Comparison of ENCODE assay signal across 10 cellular contexts in genomic region chr6:33206027-33206863, GRCh38. TPM values are rescaled to one million over a fixed set of nuclear protein-coding genes. Genes with fewer than 3 reads are reported as not detected.
DNase-seq lines count a peak whose midpoint lies in the region; ATAC-seq and TF ChIP-seq lines count a peak whose summit lies in the region.
"Had no signal": no experiment of that assay in that cellular context is flagged by ENCODE, and none has a peak within 500 bp of the region (broad histone marks: within the 10 kb centered on the region; RNA-seq: fewer than 3 reads in every experiment).

No MANE protein-coding gene starts in this region.

- no peaks in the 10 kb centered on the region for H3K9me3 Mint-ChIP-seq in T-helper 1 cell treated with Interleukin-12 subunit alpha and Interleukin-12 subunit beta and Interleukin-4 antibody, amounts not matched to agents 30 μg/mL and 1 μg/mL, for 36 hours
- no peaks in the 10 kb centered on the region for H3K9me3 Mint-ChIP-seq in osteocyte (ENCODE audit: unreplicated experiment)

- H3K27me3 Mint-ChIP-seq in T-helper 1 cell treated with Interleukin-12 subunit alpha and Interleukin-12 subunit beta and Interleukin-4 antibody, amounts not matched to agents 30 μg/mL and 1 μg/mL, for 36 hours (ENCODE audit: low read depth) = no peaks in the 10 kb centered on the region
- no peaks in the 10 kb centered on the region for H3K27me3 Mint-ChIP-seq in osteocyte (ENCODE audit: unreplicated experiment)

- peak overlapping the region; percentile 90 for H3K27ac Mint-ChIP-seq in T-helper 1 cell treated with Interleukin-12 subunit alpha and Interleukin-12 subunit beta and Interleukin-4 antibody, amounts not matched to agents 30 μg/mL and 1 μg/mL, for 36 hours
- H3K27ac Mint-ChIP-seq in osteocyte (ENCODE audit: unreplicated experiment) = peak overlapping the region; percentile 72

- peaks cover 10% of the 10 kb centered on the region for H3K36me3 ChIP-seq in Panc1 (ENCODE audit: control insufficient read depth, insufficient read depth, low read length)
- H3K36me3 ChIP-seq in ectodermal cell (ENCODE audit: control insufficient read depth, insufficient read depth, low read length) = peaks cover 32% of the 10 kb centered on the region
- H3K36me3 ChIP-seq in WERI-Rb-1 = peaks cover 51% of the 10 kb centered on the region
- H3K36me3 ChIP-seq: colonic mucosa had no signal

- H3K27ac ChIP-seq in Panc1 (ENCODE audit: low read length) = peak overlapping the region; percentile 8
- H3K27ac ChIP-seq in ectodermal cell (ENCODE audit: insufficient read depth, low read depth, low read length, poor library complexity, severe bottlenecking) = peak overlapping the region; percentile 92
- H3K27ac ChIP-seq in WERI-Rb-1 = no peak overlapping the region; the same call in 1 of the 2 replicates
- H3K27ac ChIP-seq: colonic mucosa had no signal

- H3K4me3 ChIP-seq in Panc1 (ENCODE audit: low read depth in 2 of 2, low read length in 2 of 2) (peak overlapping the region in 1 of 2 experiments; percentile 8; a peak in 1 of 4 replicates), ectodermal cell (ENCODE audit: insufficient read depth, low read depth, low read length) (peak overlapping the region; percentile 89), WERI-Rb-1 (ENCODE audit: low read depth, low read length) (no peak overlapping the region)
- H3K4me3 ChIP-seq: colonic mucosa had no signal

- DNase-seq in T-helper 1 cell (no peak), Panc1 (ENCODE audit: low read depth, low spot score) (no peak), osteocyte (ENCODE audit: extremely low spot score, unreplicated experiment) (no peak), islet precursor cell (no peak), WERI-Rb-1 (no peak), cerebellar cortex (ENCODE audit: low spot score) (no peak)
- DNase-seq: colonic mucosa had no signal

- peaks cover 60% of the 10 kb centered on the region for H3K4me1 Mint-ChIP-seq in T-helper 1 cell treated with Interleukin-12 subunit alpha and Interleukin-12 subunit beta and Interleukin-4 antibody, amounts not matched to agents 30 μg/mL and 1 μg/mL, for 36 hours (ENCODE audit: low read depth)
- peaks cover 61% of the 10 kb centered on the region for H3K4me1 Mint-ChIP-seq in osteocyte (ENCODE audit: unreplicated experiment)

- H3K27me3 ChIP-seq in Panc1 (ENCODE audit: control insufficient read depth, insufficient read depth, low read length) (no peaks in the 10 kb centered on the region), ectodermal cell (ENCODE audit: control insufficient read depth, insufficient read depth, low read length, poor library complexity, severe bottlenecking) (peaks cover 8% of the 10 kb centered on the region), WERI-Rb-1 (ENCODE audit: insufficient read depth, low read depth, severe bottlenecking) (no peaks in the 10 kb centered on the region)
- H3K27me3 ChIP-seq: colonic mucosa, tibial nerve had no signal

- H3K4me1 ChIP-seq in Panc1 (ENCODE audit: control insufficient read depth, insufficient read depth, low read length) (peaks cover 46% of the 10 kb centered on the region), ectodermal cell (ENCODE audit: control insufficient read depth, insufficient read depth, low read length) (peaks cover 46% of the 10 kb centered on the region)

- H3K36me3 Mint-ChIP-seq in T-helper 1 cell treated with Interleukin-12 subunit alpha and Interleukin-12 subunit beta and Interleukin-4 antibody, amounts not matched to agents 30 μg/mL and 1 μg/mL, for 36 hours (ENCODE audit: low read depth) = peaks cover 39% of the 10 kb centered on the region
- peaks cover 37% of the 10 kb centered on the region for H3K36me3 Mint-ChIP-seq in osteocyte (ENCODE audit: unreplicated experiment)

- no TSS peak for BruUV-seq in Panc1 (replicated peaks; lab: Mats Ljungman, UMichigan)

- no peak for ATAC-seq in Panc1

- POLR2A ChIA-PET in Panc1 (lab: Charles Lee) = interaction anchor here (0.7 kb wide), 1 partner anchor 71 kb away, joined by 8 read pairs; the partner anchor contains the start of gene B3GALT4

- intact Hi-C loops in Panc1 (cut with micrococcal nuclease; ENCODE audit: unreplicated experiment) = no loop called here

- WGBS in ectodermal cell, 2 experiments = 48 to 50% methylated on average over 3 of the region's 3 CpGs

- in situ Hi-C loops in Panc1 (cut with HindIII; ENCODE audit: low pct_unique_long_range_greater_than_20kb, low sequenced_read_pairs) = no loop called here

- peak overlapping the region; percentile 55 for H3K4me3 Mint-ChIP-seq in T-helper 1 cell treated with Interleukin-12 subunit alpha and Interleukin-12 subunit beta and Interleukin-4 antibody, amounts not matched to agents 30 μg/mL and 1 μg/mL, for 36 hours
- H3K4me3 Mint-ChIP-seq in osteocyte (ENCODE audit: unreplicated experiment) = peak overlapping the region; percentile 30

- no peaks in the 10 kb centered on the region for H3K9me3 ChIP-seq in Panc1 (ENCODE audit: control insufficient read depth, insufficient read depth, low read depth, low read length)
- no peaks in the 10 kb centered on the region for H3K9me3 ChIP-seq in ectodermal cell (ENCODE audit: control insufficient read depth, low read length)
- H3K9me3 ChIP-seq in WERI-Rb-1 (ENCODE audit: severe bottlenecking) = no peaks in the 10 kb centered on the region
- H3K9me3 ChIP-seq: colonic mucosa, tibial nerve had no signal

- no peak for TF ChIP-seq CTCF in Panc1 (IDR thresholded peaks at IDR 0.05)
- no peak for TF ChIP-seq CTCF in osteocyte (IDR thresholded peaks at IDR 0.05)
- TF ChIP-seq CTCF in WERI-Rb-1 (IDR thresholded peaks at IDR 0.05; ENCODE audit: low read depth, low read length) = no peak

- CTCF ChIA-PET in Panc1 (lab: Charles Lee) = interaction anchor here (0.7 kb wide), 1 partner anchor 42 kb away, joined by 5 read pairs; no protein-coding TSS in a partner anchor

RNA-seq across cellular contexts. Expression of gene HSD17B8, which starts 1.8 kb away (rescaled TPM):
- 7.4 TPM for total RNA-seq in Panc1 (2021; ENCODE audit: unreplicated experiment)
- polyA plus RNA-seq in Panc1 (2012; ENCODE audit: insufficient read length) = 8.9 TPM
- polyA plus RNA-seq in ectodermal cell (2013, experiment 1 of 4) = 4.6 TPM
- polyA plus RNA-seq in ectodermal cell (2013, experiment 2 of 4) = 4.7 TPM
- polyA plus RNA-seq in ectodermal cell (2013, experiment 3 of 4) = 9.1 TPM
- 8.1 TPM for polyA plus RNA-seq in ectodermal cell (2013, experiment 4 of 4)
- total RNA-seq in osteocyte = 2.4 and 3.5 TPM in 2 replicates

RNA-seq across cellular contexts. Expression of gene RING1, which starts 2.1 kb away (rescaled TPM):
- 33.7 TPM for total RNA-seq in Panc1 (2021; ENCODE audit: unreplicated experiment)
- polyA plus RNA-seq in Panc1 (2012; ENCODE audit: insufficient read length) = 63.5 TPM
- polyA plus RNA-seq in ectodermal cell (2013, experiment 1 of 4) = 61.0 TPM
- polyA plus RNA-seq in ectodermal cell (2013, experiment 2 of 4) = 72.1 TPM
- 62.1 TPM for polyA plus RNA-seq in ectodermal cell (2013, experiment 3 of 4)
- 67.9 TPM for polyA plus RNA-seq in ectodermal cell (2013, experiment 4 of 4)
- 56.6 and 58.8 TPM in 2 replicates for total RNA-seq in osteocyte

RNA-seq across cellular contexts. Expression of gene SLC39A7, which starts 5.6 kb away (rescaled TPM):
- total RNA-seq in Panc1 (2021; ENCODE audit: unreplicated experiment) (135 TPM), osteocyte (201 and 209 TPM in 2 replicates)
- polyA plus RNA-seq in Panc1 (2012; ENCODE audit: insufficient read length) = 155 TPM
- polyA plus RNA-seq in ectodermal cell (2013, experiment 1 of 4) = 113 TPM
- polyA plus RNA-seq in ectodermal cell (2013, experiment 2 of 4) = 109 TPM
- 78.4 TPM for polyA plus RNA-seq in ectodermal cell (2013, experiment 3 of 4)
- polyA plus RNA-seq in ectodermal cell (2013, experiment 4 of 4) = 90.4 TPM

RNA-seq across cellular contexts. Expression of gene RXRB, which starts 5.8 kb away (rescaled TPM):
- total RNA-seq in Panc1 (2021; ENCODE audit: unreplicated experiment) (27.4 TPM), osteocyte (53.1 and 58.3 TPM in 2 replicates)
- 28.5 TPM for polyA plus RNA-seq in Panc1 (2012; ENCODE audit: insufficient read length)
- 38.5 TPM for polyA plus RNA-seq in ectodermal cell (2013, experiment 1 of 4)
- 34.7 TPM for polyA plus RNA-seq in ectodermal cell (2013, experiment 2 of 4)
- polyA plus RNA-seq in ectodermal cell (2013, experiment 3 of 4) = 33.5 TPM
- 37.0 TPM for polyA plus RNA-seq in ectodermal cell (2013, experiment 4 of 4)

RNA-seq across cellular contexts. Expression of gene COL11A2, which starts 14.0 kb away (rescaled TPM):
- 0.57 TPM for total RNA-seq in Panc1 (2021; ENCODE audit: unreplicated experiment)
- polyA plus RNA-seq in Panc1 (2012; ENCODE audit: insufficient read length) = 0.94 TPM
- 6.1 TPM for polyA plus RNA-seq in ectodermal cell (2013, experiment 1 of 4)
- 7.4 TPM for polyA plus RNA-seq in ectodermal cell (2013, experiment 2 of 4)
- polyA plus RNA-seq in ectodermal cell (2013, experiment 3 of 4) = 5.2 TPM
- 8.3 TPM for polyA plus RNA-seq in ectodermal cell (2013, experiment 4 of 4)
- total RNA-seq in osteocyte = 2.7 and 3.3 TPM in 2 replicates
